Comparison of ENCODE assay signal across 23 cellular contexts in genomic region chr20:19841740-19842139, GRCh38.
A peak's percentile ranks its signal among the peaks of the same experiment; 100 is the strongest.
DNase-seq lines count a peak whose midpoint lies in the region; ATAC-seq, FAIRE-seq and TF ChIP-seq lines count a peak whose summit lies in the region.
"Had no signal": no experiment of that assay in that cellular context is flagged by ENCODE, and none has a peak within 500 bp of the region (broad histone marks: within the 10 kb centered on the region; RNA-seq: fewer than 3 reads in every experiment).

No MANE protein-coding gene starts in this region.

- H3K9me3 ChIP-seq in HepG2 (ENCODE audit: low read length), result no peaks in the 10 kb centered on the region

- peaks cover 3% of the 10 kb centered on the region for H3K27me3 Mint-ChIP-seq in activated naive CD4-positive, alpha-beta T cell treated with anti-CD3 and anti-CD28 coated beads, Interleukin-2, amount 50 U/mL, for 24 hours

- H3K4me1 Mint-ChIP-seq in activated naive CD4-positive, alpha-beta T cell treated with anti-CD3 and anti-CD28 coated beads, Interleukin-2, amount 50 U/mL, for 24 hours, result no peaks in the 10 kb centered on the region
- H3K4me1 Mint-ChIP-seq: B cell; CD4-positive, CD25-positive, alpha-beta regulatory T cell had no signal

- no peak for FAIRE-seq in HepG2 (lab: Jason Lieb, UNC)
- FAIRE-seq: A204.1, G401.6, GM12892, H1 had no signal

- no peak for TF ChIP-seq CTCF in HepG2 (CRISPR knock-in tag; IDR thresholded peaks at IDR 0.05)

- no peak overlapping the region for H3K4me2 ChIP-seq in HepG2 (ENCODE audit: low read depth, low read length)
- H3K4me2 ChIP-seq: BLaER1 had no signal

- H3K27me3 ChIP-seq in HepG2 (ENCODE audit: control insufficient read depth in 1 of 2, insufficient read depth in 2 of 2, low read length in 2 of 2), result no peaks in the 10 kb centered on the region; a peak in 1 of 5 replicates
- H3K27me3 ChIP-seq: BLaER1 had no signal

- H3K9me3 Mint-ChIP-seq in activated naive CD4-positive, alpha-beta T cell treated with anti-CD3 and anti-CD28 coated beads, Interleukin-2, amount 50 U/mL, for 24 hours, result peaks cover 4% of the 10 kb centered on the region

- CTCF ChIA-PET in HepG2 (lab: Yijun Ruan, JAX; ENCODE audit: low intra/inter-chr PET ratio, low total read pairs), result no interaction called here

- no peak overlapping the region for H3K9ac ChIP-seq in HepG2 (ENCODE audit: insufficient read depth, low read depth, low read length)
- H3K9ac ChIP-seq: BLaER1, GM23248 had no signal

- intact Hi-C loops in HepG2 (cut with micrococcal nuclease; ENCODE audit: unreplicated experiment), result no loop called here

- H3K36me3 ChIP-seq in HepG2 (replicated peaks in 1 of 2; ENCODE audit: control insufficient read depth in 1 of 2, insufficient read depth in 2 of 2, low read length in 2 of 2), result no peaks in the 10 kb centered on the region
- H3K36me3 ChIP-seq: BLaER1 had no signal

- POLR2A ChIA-PET in HepG2 (lab: Yijun Ruan, JAX), result no interaction called here

- in situ Hi-C loops in HepG2 (cut with HindIII; ENCODE audit: extremely low pct_ligation_motif_present, low pct_unique_long_range_greater_than_20kb), result no loop called here

- no peak overlapping the region for H3K4me3 Mint-ChIP-seq in activated naive CD4-positive, alpha-beta T cell treated with anti-CD3 and anti-CD28 coated beads, Interleukin-2, amount 50 U/mL, for 24 hours
- H3K4me3 Mint-ChIP-seq: B cell; CD4-positive, CD25-positive, alpha-beta regulatory T cell; CD8-positive, alpha-beta T cell had no signal

- no peak for TF ChIP-seq RAD21 in HepG2 (CRISPR knock-in tag; IDR thresholded peaks at IDR 0.05)

- no peak for DNase-seq in activated naive CD4-positive, alpha-beta T cell treated with anti-CD3 and anti-CD28 coated beads, Interleukin-2, amount 50 U/mL, for 16 hours
- DNase-seq in pons (ENCODE audit: low spot score) (peak; percentile 71), superior temporal gyrus (ENCODE audit: extremely low spot score) (peak; percentile 36), HepG2 (ENCODE audit: low spot score) (no peak)
- DNase-seq: Caco-2; CD4-positive, CD25-positive, alpha-beta regulatory T cell; CD8-positive, alpha-beta T cell; DMS153; DND-41; GM23248; H7; HCEC 1CT had no signal

- TF ChIP-seq EP300 in HepG2 (IDR thresholded peaks at IDR 0.05; ENCODE audit: low read depth in 2 of 2, low read length in 2 of 2), result no peak
- TF ChIP-seq EP300 in HepG2 (CRISPR knock-in tag; IDR thresholded peaks at IDR 0.05; ENCODE audit: borderline replicate concordance), result no peak

- H3K36me3 Mint-ChIP-seq in activated naive CD4-positive, alpha-beta T cell treated with anti-CD3 and anti-CD28 coated beads, Interleukin-2, amount 50 U/mL, for 24 hours, result no peaks in the 10 kb centered on the region
- H3K36me3 Mint-ChIP-seq: CD4-positive, CD25-positive, alpha-beta regulatory T cell; CD8-positive, alpha-beta T cell had no signal

- no peaks in the 10 kb centered on the region for H4K20me1 ChIP-seq in HepG2 (ENCODE audit: insufficient read depth, low read length)
- H4K20me1 ChIP-seq: BLaER1 had no signal

- no peaks in the 10 kb centered on the region for H3K4me1 ChIP-seq in HepG2 (ENCODE audit: insufficient read depth, low read length)
- H3K4me1 ChIP-seq: BLaER1, Caco-2 had no signal

- H3K79me2 ChIP-seq in HepG2 (ENCODE audit: insufficient read depth, low read length), result no peaks in the 10 kb centered on the region

- H3K27ac Mint-ChIP-seq in activated naive CD4-positive, alpha-beta T cell treated with anti-CD3 and anti-CD28 coated beads, Interleukin-2, amount 50 U/mL, for 24 hours, result peak overlapping the region; percentile 12
- H3K27ac Mint-ChIP-seq: B cell; CD4-positive, CD25-positive, alpha-beta regulatory T cell; CD8-positive, alpha-beta T cell had no signal

- ATAC-seq in GM19395 (IDR thresholded peaks at IDR 0.05; ENCODE audit: unreplicated experiment) (no peak), HG03196 (IDR thresholded peaks at IDR 0.05; ENCODE audit: unreplicated experiment) (no peak), HepG2 (no peak)
- ATAC-seq: CD8-positive, alpha-beta T cell had no signal

- H3K27ac ChIP-seq in HepG2 (ENCODE audit: extremely low read length, insufficient read depth, low read length), result no peak overlapping the region
- H3K27ac ChIP-seq: 22Rv1, BLaER1, C4-2B, GM23248 had no signal

- no peak overlapping the region for H3K4me3 ChIP-seq in HepG2 (replicated peaks in 1 of 3; ENCODE audit: insufficient read depth in 1 of 3, low read depth in 2 of 3, low read length in 3 of 3)
- H3K4me3 ChIP-seq: BLaER1, GM23248 had no signal

- H2AFZ ChIP-seq in HepG2 (ENCODE audit: low read length), result no peak overlapping the region
- H2AFZ ChIP-seq: GM23248 had no signal

- no peak for TF ChIP-seq POLR2A in HepG2 (IDR thresholded peaks at IDR 0.05; ENCODE audit: insufficient read depth in 1 of 2, low read depth in 2 of 2, low read length in 2 of 2)

- BruUV-seq in HepG2 (replicated peaks; lab: Mats Ljungman, UMichigan), result no TSS peak

TF ChIP-seq in HepG2, 621 proteins besides CTCF, POLR2A, EP300 and RAD21 (continues in another document):
- TF ChIP-seq CBX2 (IDR thresholded peaks at IDR 0.05; ENCODE audit: low read depth, low read length), result no peak
- no peak for TF ChIP-seq CBX2 (CRISPR knock-in tag; IDR thresholded peaks at IDR 0.05; ENCODE audit: low read depth)
- no peak for TF ChIP-seq SMAD3 (CRISPR knock-in tag; IDR thresholded peaks at IDR 0.05)
- TF ChIP-seq BRF2 (CRISPR knock-in tag; IDR thresholded peaks at IDR 0.05), result no peak
- no peak for TF ChIP-seq ARID5B (CRISPR knock-in tag; IDR thresholded peaks at IDR 0.05)
- no peak for TF ChIP-seq ZNF33A (CRISPR knock-in tag; IDR thresholded peaks at IDR 0.05; ENCODE audit: borderline replicate concordance)
- TF ChIP-seq ZNF749 (CRISPR knock-in tag; IDR thresholded peaks at IDR 0.05; ENCODE audit: borderline replicate concordance), result no peak
- TF ChIP-seq HMG20A (CRISPR knock-in tag; IDR thresholded peaks at IDR 0.05; ENCODE audit: borderline replicate concordance), result no peak
- TF ChIP-seq SRF (IDR thresholded peaks at IDR 0.05; ENCODE audit: low read depth, low read length), result no peak
- no peak for TF ChIP-seq SOX13 (IDR thresholded peaks at IDR 0.05)
- no peak for TF ChIP-seq SOX13 (CRISPR knock-in tag; conservative IDR thresholded peaks at IDR 0.05 in 1 of 2, IDR thresholded peaks at IDR 0.05 in 1 of 2)
- no peak for TF ChIP-seq ZBTB7B (CRISPR knock-in tag; IDR thresholded peaks at IDR 0.05)
- TF ChIP-seq PAX8 (CRISPR knock-in tag; IDR thresholded peaks at IDR 0.05; ENCODE audit: borderline replicate concordance), result no peak
- TF ChIP-seq ZNF275 (CRISPR knock-in tag; IDR thresholded peaks at IDR 0.05; ENCODE audit: borderline replicate concordance), result no peak
- TF ChIP-seq ZNF720 (CRISPR knock-in tag; IDR thresholded peaks at IDR 0.05), result no peak
- TF ChIP-seq SP2 (CRISPR knock-in tag; IDR thresholded peaks at IDR 0.05), result no peak
- TF ChIP-seq MED13 (CRISPR knock-in tag; IDR thresholded peaks at IDR 0.05), result no peak
- no peak for TF ChIP-seq FOXP1 (IDR thresholded peaks at IDR 0.05)
- no peak for TF ChIP-seq FOXP1 (CRISPR knock-in tag; IDR thresholded peaks at IDR 0.05)
- no peak for TF ChIP-seq KMT2B (CRISPR knock-in tag; IDR thresholded peaks at IDR 0.05)

Comparison
In these comparisons a context has a peak if more than half of its experiments do, and no peak if none do; other contexts are left out.
1. DNase-seq: peak in pons (single experiment) and superior temporal gyrus (single experiment); none in activated naive CD4-positive, alpha-beta T cell treated with anti-CD3 and anti-CD28 coated beads, Interleukin-2, amount 50 U/mL, for 16 hours (single experiment) and HepG2 (single experiment).